Comparison of ENCODE assay signal across 29 cellular contexts in genomic region chr7:5020098-5020497, GRCh38.
"Had no signal": no experiment of that assay in that cellular context is flagged by ENCODE, and none has a peak within 500 bp of the region (broad histone marks: within the 10 kb centered on the region; RNA-seq: fewer than 3 reads in every experiment).

No MANE protein-coding gene starts in this region.

- H3K4me3 ChIP-seq: left lung, lower lobe of right lung, ovary, right atrium auricular region, skin epidermis, stomach, testis, thyroid gland, transverse colon, upper lobe of left lung had no signal

- H3K27me3 Mint-ChIP-seq: naive B cell; progenitor cell of endocrine pancreas; stimulated activated naive B cell treated with anti-CD40 and anti-IgM and Interleukin-4, amounts not matched to agents 10 μg/mL and 1 μg/mL and 100 μg/mL, for 72 hours had no signal

- H3K4me1 ChIP-seq: left lung, lower lobe of right lung, right atrium auricular region, stomach, testis, thyroid gland, transverse colon, upper lobe of left lung had no signal

- H3K9me3 ChIP-seq: lower lobe of right lung, ovary, right atrium auricular region, testis, thyroid gland, transverse colon, upper lobe of left lung had no signal

- H3K36me3 ChIP-seq: lower lobe of right lung, ovary, right atrium auricular region, thyroid gland, transverse colon, upper lobe of left lung had no signal

- H3K27me3 ChIP-seq: left lung, ovary, right atrium auricular region, stomach, testis, thyroid gland, transverse colon, upper lobe of left lung had no signal

- H3K4me3 Mint-ChIP-seq: immature natural killer cell; mesothelial cell of epicardium; natural killer cell; nephron progenitor cell; stimulated activated naive B cell treated with anti-CD40 and anti-IgM and Interleukin-4, amounts not matched to agents 10 μg/mL and 1 μg/mL and 100 μg/mL, for 72 hours had no signal

- H3K4me1 Mint-ChIP-seq: mesothelial cell of epicardium; nephron progenitor cell; stimulated activated naive B cell treated with anti-CD40 and anti-IgM and Interleukin-4, amounts not matched to agents 10 μg/mL and 1 μg/mL and 100 μg/mL, for 72 hours had no signal

- H3K27ac ChIP-seq: left lung, lower lobe of right lung, ovary, right atrium auricular region, skin epidermis, stomach, testis, thyroid gland, transverse colon, upper lobe of left lung had no signal

- DNase-seq: hypothalamus; immature natural killer cell; kidney; left colon; left lung; lower lobe of right lung; mammary epithelial cell; mesenchymal stem cell; naive B cell; natural killer cell; nephron progenitor cell; ovary; stimulated activated CD4-positive, alpha-beta T cell treated with anti-CD3 and anti-CD28 coated beads, Interleukin-12 subunit alpha, Interleukin-12 subunit beta, amount 100 ng/mL, for 4 hours; stimulated activated CD4-positive, alpha-beta T cell treated with anti-CD3 and anti-CD28 coated beads, Interleukin-15, amount 100 ng/mL, for 24 hours; stimulated activated CD4-positive, alpha-beta T cell treated with anti-CD3 and anti-CD28 coated beads, Interleukin-2, amount 100 ng/mL, for 24 hours; stimulated activated CD4-positive, alpha-beta T cell treated with anti-CD3 and anti-CD28 coated beads, Interleukin-4, amount 100 ng/mL, for 1 hour; stimulated activated naive B cell treated with anti-CD40 and anti-IgM and Interleukin-4, amounts not matched to agents 10 μg/mL and 1 μg/mL and 100 μg/mL, for 72 hours; stimulated activated naive CD8-positive, alpha-beta T cell treated with anti-CD3 and anti-CD28 coated beads, Interleukin-15, Interleukin-2, amounts not matched to agents 100 U/mL and 50 U/mL, for 24 hours; stomach; testis; thyroid gland; transverse colon; upper lobe of left lung had no signal

- ATAC-seq: left colon; left lung; lower lobe of right lung; natural killer cell; sciatic nerve; stimulated activated naive B cell treated with anti-CD40 and anti-IgM and Interleukin-4, amounts not matched to agents 10 μg/mL and 1 μg/mL and 100 μg/mL, for 72 hours; stimulated activated naive CD8-positive, alpha-beta T cell treated with anti-CD3 and anti-CD28 coated beads, Interleukin-15, Interleukin-2, amounts not matched to agents 100 U/mL and 50 U/mL, for 24 hours had no signal

- H3K27ac Mint-ChIP-seq: immature natural killer cell; mesothelial cell of epicardium; naive B cell; natural killer cell; nephron progenitor cell; progenitor cell of endocrine pancreas; stimulated activated naive B cell treated with anti-CD40 and anti-IgM and Interleukin-4, amounts not matched to agents 10 μg/mL and 1 μg/mL and 100 μg/mL, for 72 hours had no signal

- FAIRE-seq: islet of Langerhans, kidney had no signal
